6 cellular contexts compared by ENCODE assay signal in the genomic region with DNA sequence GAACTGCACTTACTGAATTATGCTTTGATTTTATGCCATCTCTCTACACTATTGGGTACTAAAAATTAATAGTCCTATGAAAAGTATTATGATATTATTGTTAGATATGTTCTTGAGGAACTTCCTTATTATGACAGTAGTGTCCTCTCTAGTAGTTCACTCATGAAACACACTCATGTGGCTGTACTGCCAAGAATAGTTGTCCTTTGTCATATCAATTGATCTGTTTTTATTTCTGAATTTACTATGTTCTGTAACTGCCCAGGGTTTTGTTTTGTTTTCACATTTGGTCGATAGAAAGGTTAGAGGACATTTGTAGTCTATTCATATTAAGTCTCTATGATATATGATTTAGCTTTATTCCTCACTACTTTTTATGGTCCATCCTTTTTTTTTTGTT.
"Had no signal": no experiment of that assay in that cellular context is flagged by ENCODE, and none has a peak within 500 bp of the region (broad histone marks: within the 10 kb centered on the region; RNA-seq: fewer than 3 reads in every experiment).

No MANE protein-coding gene starts in this region.

- DNase-seq: IMR-90, KBM-7, KG1 had no signal

- ATAC-seq: K562 had no signal

- FAIRE-seq: HTR-8/SVneo, K562 had no signal

- H3K27ac ChIP-seq: HL-60 had no signal

- H3K4me3 ChIP-seq: K562 had no signal
